Comparison of ENCODE assay signal across 8 cellular contexts in the genomic region with DNA sequence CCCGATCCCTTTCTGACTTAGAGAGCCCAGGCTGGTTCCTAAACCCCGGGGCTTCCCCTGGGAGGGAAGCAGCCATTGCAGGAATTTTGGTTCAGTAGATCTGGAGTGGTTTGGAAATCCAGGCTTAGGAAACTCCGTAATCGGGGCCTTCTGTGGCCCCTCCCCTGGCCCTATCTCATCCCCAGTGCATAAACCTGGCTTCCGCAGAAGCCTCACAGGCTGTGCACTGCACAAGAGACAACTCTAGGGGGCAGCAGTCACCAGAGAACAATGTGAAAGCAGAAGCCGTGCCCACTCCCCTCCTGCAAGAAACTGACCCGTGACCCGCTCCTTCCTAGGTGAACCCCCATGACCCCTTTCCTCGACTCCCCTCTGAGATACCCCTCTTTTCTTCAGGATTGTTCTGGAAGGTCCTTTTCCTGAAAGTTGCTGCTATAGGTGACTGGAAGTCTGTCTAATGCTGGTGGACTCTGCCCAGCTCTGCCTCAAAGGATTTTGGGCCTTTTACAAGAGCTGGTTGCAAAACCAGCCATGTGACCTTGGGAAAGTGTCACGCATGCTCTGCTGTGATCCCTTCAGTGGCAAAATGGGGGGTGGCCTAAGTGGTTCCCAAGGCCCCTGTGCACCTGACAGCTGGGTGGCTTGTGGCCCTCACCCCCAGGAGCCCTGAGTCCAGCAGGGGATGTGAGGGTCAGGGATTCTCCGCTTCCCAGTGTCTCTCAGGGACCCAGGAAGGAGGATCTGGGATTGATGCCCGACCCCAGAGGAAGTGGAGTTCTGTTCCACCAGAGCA. TPM values are rescaled to one million over a fixed set of nuclear protein-coding genes. Genes with fewer than 3 reads are reported as not detected.
DNase-seq lines count a peak whose midpoint lies in the region; ATAC-seq and TF ChIP-seq lines count a peak whose summit lies in the region.

No MANE protein-coding gene starts in this region.

- peak overlapping the region; percentile 81 to 89 for H3K4me3 Mint-ChIP-seq in CD14-positive monocyte
- H3K4me3 Mint-ChIP-seq in activated CD4-positive, alpha-beta T cell treated with anti-CD3 and anti-CD28 coated beads for 36 hours: peak overlapping the region; percentile 60
- H3K4me3 Mint-ChIP-seq in stimulated activated effector memory CD8-positive, alpha-beta T cell treated with anti-CD3 and anti-CD28 coated beads, Interleukin-12 subunit alpha, Interleukin-12 subunit beta, amount 100 ng/mL, for 72 hours: peak overlapping the region; percentile 74

- peaks cover 73% of the 10 kb centered on the region for H3K4me1 Mint-ChIP-seq in CD14-positive monocyte
- H3K4me1 Mint-ChIP-seq in activated CD4-positive, alpha-beta T cell treated with anti-CD3 and anti-CD28 coated beads for 36 hours: peaks cover 5% of the 10 kb centered on the region
- peaks cover 24% of the 10 kb centered on the region for H3K4me1 Mint-ChIP-seq in stimulated activated effector memory CD8-positive, alpha-beta T cell treated with anti-CD3 and anti-CD28 coated beads, Interleukin-12 subunit alpha, Interleukin-12 subunit beta, amount 100 ng/mL, for 72 hours

- intact Hi-C loops in CD14-positive monocyte (cut with micrococcal nuclease) (loop anchor here (2.0 kb wide), 2 partner anchors 24 to 40 kb away; no protein-coding TSS in a partner anchor), lower lobe of right lung (cut with DNase I) (no loop called here)
- intact Hi-C loops in activated CD4-positive, alpha-beta T cell treated with anti-CD3 and anti-CD28 coated beads for 36 hours (cut with DNase I, micrococcal nuclease): loop anchor here (1.0 kb wide), 2 partner anchors 24 to 40 kb away; no protein-coding TSS in a partner anchor

- H3K27ac Mint-ChIP-seq in CD14-positive monocyte: peak overlapping the region; percentile 89 to 97 (median 93)
- no peak overlapping the region for H3K27ac Mint-ChIP-seq in activated CD4-positive, alpha-beta T cell treated with anti-CD3 and anti-CD28 coated beads for 36 hours
- no peak overlapping the region for H3K27ac Mint-ChIP-seq in stimulated activated effector memory CD8-positive, alpha-beta T cell treated with anti-CD3 and anti-CD28 coated beads, Interleukin-12 subunit alpha, Interleukin-12 subunit beta, amount 100 ng/mL, for 72 hours

- TF ChIP-seq EP300 in Ishikawa (IDR thresholded peaks at IDR 0.05; ENCODE audit: borderline replicate concordance): no peak

- H3K27me3 Mint-ChIP-seq in CD14-positive monocyte (ENCODE audit: low read depth in 3 of 3): peaks cover 0 to 10% (median 9%) of the 10 kb centered on the region in 3 donors
- H3K27me3 Mint-ChIP-seq in activated CD4-positive, alpha-beta T cell treated with anti-CD3 and anti-CD28 coated beads for 36 hours: peaks cover 6% of the 10 kb centered on the region

- 24 to 28% methylated on average over 12 of the region's 12 CpGs for WGBS in ectodermal cell, 2 experiments

- H3K4me3 ChIP-seq in ectodermal cell (ENCODE audit: insufficient read depth, low read depth, low read length) (peak overlapping the region; percentile 55), lower lobe of right lung (peak overlapping the region; percentile 55)

- CTCF ChIA-PET in activated CD4-positive, alpha-beta T cell treated with anti-CD3 and anti-CD28 coated beads for 36 hours (lab: Charles Lee): interaction anchor here (0.6 to 4.1 kb wide), 16 partner anchors 9 to 133 kb away, joined by 3 to 44 read pairs (median 4); a partner anchor contains a TSS

- DNase-seq in CD14-positive monocyte (ENCODE audit: low spot score): peak; percentile 72
- DNase-seq in activated CD4-positive, alpha-beta T cell treated with anti-CD3 and anti-CD28 coated beads for 36 hours: peak; percentile 80
- peak; percentile 80 for DNase-seq in lower lobe of right lung
- DNase-seq in stimulated activated effector memory CD8-positive, alpha-beta T cell treated with anti-CD3 and anti-CD28 coated beads, Interleukin-12 subunit alpha, Interleukin-12 subunit beta, amount 100 ng/mL, for 72 hours (ENCODE audit: low spot score in 2 of 2): peak in 1 of 2 donors; percentile 82

- POLR2A ChIA-PET in activated CD4-positive, alpha-beta T cell treated with anti-CD3 and anti-CD28 coated beads for 36 hours (lab: Charles Lee): no interaction called here

- peaks cover 32% of the 10 kb centered on the region for H3K27me3 ChIP-seq in ectodermal cell (ENCODE audit: control insufficient read depth, insufficient read depth, low read length, poor library complexity, severe bottlenecking)
- peaks cover 21% of the 10 kb centered on the region for H3K27me3 ChIP-seq in lower lobe of right lung (ENCODE audit: low read depth)

- no peaks in the 10 kb centered on the region for H3K36me3 ChIP-seq in ectodermal cell (ENCODE audit: control insufficient read depth, insufficient read depth, low read length)
- H3K36me3 ChIP-seq in lower lobe of right lung: no peaks in the 10 kb centered on the region

- no peaks in the 10 kb centered on the region for H3K4me1 ChIP-seq in ectodermal cell (ENCODE audit: control insufficient read depth, insufficient read depth, low read length)
- peaks cover 49% of the 10 kb centered on the region for H3K4me1 ChIP-seq in lower lobe of right lung

- TF ChIP-seq CTCF in CD14-positive monocyte (IDR thresholded peaks at IDR 0.05) (peak; percentile 95), lower lobe of right lung (IDR thresholded peaks at IDR 0.05) (peak; percentile 75)

- H3K9me3 ChIP-seq in ectodermal cell (ENCODE audit: control insufficient read depth, low read length): no peaks in the 10 kb centered on the region
- no peaks in the 10 kb centered on the region for H3K9me3 ChIP-seq in lower lobe of right lung

- peaks cover 0 to 2% (median 0%) of the 10 kb centered on the region in 7 donors for H3K9me3 Mint-ChIP-seq in CD14-positive monocyte
- H3K9me3 Mint-ChIP-seq in activated CD4-positive, alpha-beta T cell treated with anti-CD3 and anti-CD28 coated beads for 36 hours (ENCODE audit: low read depth): no peaks in the 10 kb centered on the region
- H3K9me3 Mint-ChIP-seq in stimulated activated effector memory CD8-positive, alpha-beta T cell treated with anti-CD3 and anti-CD28 coated beads, Interleukin-12 subunit alpha, Interleukin-12 subunit beta, amount 100 ng/mL, for 72 hours: no peaks in the 10 kb centered on the region

- H3K36me3 Mint-ChIP-seq in CD14-positive monocyte: peaks cover 4 to 15% of the 10 kb centered on the region in 2 donors
- H3K36me3 Mint-ChIP-seq in activated CD4-positive, alpha-beta T cell treated with anti-CD3 and anti-CD28 coated beads for 36 hours (ENCODE audit: low read depth): no peaks in the 10 kb centered on the region
- peaks cover 6% of the 10 kb centered on the region for H3K36me3 Mint-ChIP-seq in stimulated activated effector memory CD8-positive, alpha-beta T cell treated with anti-CD3 and anti-CD28 coated beads, Interleukin-12 subunit alpha, Interleukin-12 subunit beta, amount 100 ng/mL, for 72 hours

- ATAC-seq in activated CD4-positive, alpha-beta T cell treated with anti-CD3 and anti-CD28 coated beads for 36 hours: peak; percentile 91
- peak; percentile 85 to 92 for ATAC-seq in lower lobe of right lung
- peak; percentile 69 for ATAC-seq in stimulated activated effector memory CD8-positive, alpha-beta T cell treated with anti-CD3 and anti-CD28 coated beads, Interleukin-12 subunit alpha, Interleukin-12 subunit beta, amount 100 ng/mL, for 72 hours
- ATAC-seq in HG03432 (IDR thresholded peaks at IDR 0.05; ENCODE audit: unreplicated experiment): no peak
- no peak for ATAC-seq in GM19452 (IDR thresholded peaks at IDR 0.05; ENCODE audit: unreplicated experiment)

- no peak overlapping the region for H3K27ac ChIP-seq in ectodermal cell (ENCODE audit: insufficient read depth, low read depth, low read length, poor library complexity, severe bottlenecking)
- peak overlapping the region; percentile 78 for H3K27ac ChIP-seq in lower lobe of right lung

- peak; percentile 68 for TF ChIP-seq RAD21 in Ishikawa (IDR thresholded peaks at IDR 0.05; ENCODE audit: low read depth)

TF ChIP-seq in Ishikawa, 13 proteins besides CTCF, POLR2A, EP300 and RAD21 (continues in another document):
- TF ChIP-seq TAF1 (IDR thresholded peaks at IDR 0.05; ENCODE audit: low read depth): no peak
- TF ChIP-seq CREB1 (IDR thresholded peaks at IDR 0.05; ENCODE audit: low read depth): no peak
- TF ChIP-seq, protein P1, sequence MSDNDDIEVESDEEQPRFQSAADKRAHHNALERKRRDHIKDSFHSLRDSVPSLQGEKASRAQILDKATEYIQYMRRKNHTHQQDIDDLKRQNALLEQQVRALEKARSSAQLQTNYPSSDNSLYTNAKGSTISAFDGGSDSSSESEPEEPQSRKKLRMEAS (IDR thresholded peaks at IDR 0.05): no peak
- no peak for TF ChIP-seq ZBTB7A (IDR thresholded peaks at IDR 0.05; ENCODE audit: low read depth)
- no peak for TF ChIP-seq YY1 (IDR thresholded peaks at IDR 0.05; ENCODE audit: low read depth)
- no peak for TF ChIP-seq NFIC (IDR thresholded peaks at IDR 0.05)
- TF ChIP-seq CEBPB (IDR thresholded peaks at IDR 0.05): no peak
- no peak for TF ChIP-seq EGR1 (IDR thresholded peaks at IDR 0.05)
- TF ChIP-seq, protein P2, sequence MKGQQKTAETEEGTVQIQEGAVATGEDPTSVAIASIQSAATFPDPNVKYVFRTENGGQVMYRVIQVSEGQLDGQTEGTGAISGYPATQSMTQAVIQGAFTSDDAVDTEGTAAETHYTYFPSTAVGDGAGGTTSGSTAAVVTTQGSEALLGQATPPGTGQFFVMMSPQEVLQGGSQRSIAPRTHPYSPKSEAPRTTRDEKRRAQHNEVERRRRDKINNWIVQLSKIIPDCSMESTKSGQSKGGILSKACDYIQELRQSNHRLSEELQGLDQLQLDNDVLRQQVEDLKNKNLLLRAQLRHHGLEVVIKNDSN (IDR thresholded peaks at IDR 0.05): no peak

RNA-seq across cellular contexts. Expression of a gene that starts 14.4 kb away (rescaled TPM):
- under 1 TPM in 1 of 2 donors, not detected in 1; 0.46 TPM for polyA plus RNA-seq in CD14-positive monocyte
- total RNA-seq in activated CD4-positive, alpha-beta T cell treated with anti-CD3 and anti-CD28 coated beads for 36 hours: not detected
- polyA plus RNA-seq in ectodermal cell (2013, experiment 1 of 4): 0.37 TPM
- 0.09 TPM for polyA plus RNA-seq in ectodermal cell (2013, experiment 2 of 4)
- polyA plus RNA-seq in ectodermal cell (2013, experiment 3 of 4): 0.69 TPM
- 0.20 TPM for polyA plus RNA-seq in ectodermal cell (2013, experiment 4 of 4)
- total RNA-seq in lower lobe of right lung: 3.1 TPM

RNA-seq across cellular contexts. Expression of a gene that starts 22.0 kb away (rescaled TPM):
- polyA plus RNA-seq in CD14-positive monocyte: 1 to 10 TPM; 2.0 to 2.8 TPM
- total RNA-seq in activated CD4-positive, alpha-beta T cell treated with anti-CD3 and anti-CD28 coated beads for 36 hours: under 1 TPM; 0.09 to 0.18 TPM
- polyA plus RNA-seq in ectodermal cell (2013, experiment 1 of 4): not detected
- not detected for polyA plus RNA-seq in ectodermal cell (2013, experiment 2 of 4)
- polyA plus RNA-seq in ectodermal cell (2013, experiment 3 of 4): not detected
- polyA plus RNA-seq in ectodermal cell (2013, experiment 4 of 4): not detected
- 53.5 TPM for total RNA-seq in lower lobe of right lung

Comparison
In these comparisons a context has a peak if more than half of its experiments do, and no peak if none do; other contexts are left out.
1. H3K27ac Mint-ChIP-seq: peak in CD14-positive monocyte (7 of 7); none in activated CD4-positive, alpha-beta T cell treated with anti-CD3 and anti-CD28 coated beads for 36 hours (single experiment) and stimulated activated effector memory CD8-positive, alpha-beta T cell treated with anti-CD3 and anti-CD28 coated beads, Interleukin-12 subunit alpha, Interleukin-12 subunit beta, amount 100 ng/mL, for 72 hours (single experiment).
2. ATAC-seq: peak in activated CD4-positive, alpha-beta T cell treated with anti-CD3 and anti-CD28 coated beads for 36 hours (single experiment), lower lobe of right lung (2 of 2) and stimulated activated effector memory CD8-positive, alpha-beta T cell treated with anti-CD3 and anti-CD28 coated beads, Interleukin-12 subunit alpha, Interleukin-12 subunit beta, amount 100 ng/mL, for 72 hours (single experiment); none in HG03432 (single experiment) and GM19452 (single experiment).
3. RNA of a gene that starts 22.0 kb away (total RNA-seq): 53.5 TPM in lower lobe of right lung (single experiment); 0.09 to 0.18 TPM in activated CD4-positive, alpha-beta T cell treated with anti-CD3 and anti-CD28 coated beads for 36 hours; every median in the first group is over 10 times any median in the second.
4. Peak in every context shown above with its lines, with median percentiles within 50 percentile points of each other: H3K4me3 Mint-ChIP-seq.